In genomic region chr12:54040148-54040494, GRCh38 we compare ENCODE assay signal across 1 cellular context.
TF ChIP-seq lines count a peak whose summit lies in the region.

No MANE protein-coding gene starts in this region.

TF ChIP-seq in HepG2, 621 proteins besides CTCF, POLR2A, EP300 and RAD21:
- no peak for TF ChIP-seq ZNF704 (CRISPR knock-in tag; IDR thresholded peaks at IDR 0.05; ENCODE audit: borderline replicate concordance)
- peak; percentile 24; the same call in 1 of the 2 replicates for TF ChIP-seq NFYC (CRISPR knock-in tag; IDR thresholded peaks at IDR 0.05)
